ENCODE assay signal across 28 cellular contexts in genomic region chr5:143331956-143332355, GRCh38.
"Had no signal": no experiment of that assay in that cellular context is flagged by ENCODE, and none has a peak within 500 bp of the region (broad histone marks: within the 10 kb centered on the region; RNA-seq: fewer than 3 reads in every experiment).

No MANE protein-coding gene starts in this region.

- H3K4me3 ChIP-seq: MG63, SK-N-MC had no signal

- DNase-seq: activated CD4-positive, alpha-beta memory T cell treated with anti-CD3 and anti-CD28 coated beads, Interleukin-2, amount 10 ng/mL, durations not matched to agents 7 days and 5 days; activated CD4-positive, alpha-beta T cell treated with anti-CD3 and anti-CD28 coated beads for 1 hour; activated CD4-positive, alpha-beta T cell treated with anti-CD3 and anti-CD28 coated beads, Interleukin-2, amount 10 ng/mL, durations not matched to agents 7 days and 5 days; activated effector memory CD4-positive, alpha-beta T cell treated with Interleukin-2 at 50 U/mL for 16 hours; activated naive CD4-positive, alpha-beta T cell; activated T-cell treated with anti-CD3 and anti-CD28 coated beads for 4 hours; anterior cingulate cortex; cerebellar nuclear complex; IMR-90; KBM-7; MG63; NCI-H1105; NCI-H1436; NCI-H1694 treated with DMSO at 0.1 percent for 48 hours; NCI-H2029 treated with DMSO at 0.1 percent for 48 hours; NCI-H345; NCI-H510A; NCI-H526 treated with DMSO at 0.1 percent for 48 hours; NCI-H82; NK-92 treated with Interleukin-12 subunit alpha and Interleukin-12 subunit beta, amount 100 ng/mL, for 24 hours; OCI-M1; RPMI8226; SW 1271 had no signal

- H3K4me3 Mint-ChIP-seq: activated CD4-positive, alpha-beta memory T cell treated with anti-CD3 and anti-CD28 coated beads, Interleukin-2, amount 10 ng/mL, durations not matched to agents 7 days and 5 days; activated CD4-positive, alpha-beta T cell treated with anti-CD3 and anti-CD28 coated beads, Interleukin-2, amount 10 ng/mL, durations not matched to agents 7 days and 5 days; activated naive CD8-positive, alpha-beta T cell; T-helper 1 cell treated with Interleukin-12 subunit alpha and Interleukin-12 subunit beta and Interleukin-4 antibody, amounts not matched to agents 30 μg/mL and 1 μg/mL, for 36 hours had no signal

- ATAC-seq: Panc1, Right ventricle myocardium inferior had no signal

- H3K27me3 Mint-ChIP-seq: activated CD4-positive, alpha-beta memory T cell treated with anti-CD3 and anti-CD28 coated beads, Interleukin-2, amount 10 ng/mL, durations not matched to agents 7 days and 5 days; activated CD4-positive, alpha-beta T cell treated with anti-CD3 and anti-CD28 coated beads, Interleukin-2, amount 10 ng/mL, durations not matched to agents 7 days and 5 days; activated naive CD8-positive, alpha-beta T cell had no signal

- H3K27ac Mint-ChIP-seq: activated CD4-positive, alpha-beta memory T cell treated with anti-CD3 and anti-CD28 coated beads, Interleukin-2, amount 10 ng/mL, durations not matched to agents 7 days and 5 days; activated CD4-positive, alpha-beta T cell treated with anti-CD3 and anti-CD28 coated beads, Interleukin-2, amount 10 ng/mL, durations not matched to agents 7 days and 5 days; T-helper 1 cell treated with Interleukin-12 subunit alpha and Interleukin-12 subunit beta and Interleukin-4 antibody, amounts not matched to agents 30 μg/mL and 1 μg/mL, for 36 hours had no signal
